In genomic region chr2:191051825-191052778, GRCh38 we compare ENCODE assay signal across 8 cellular contexts. TPM values are rescaled to one million over a fixed set of nuclear protein-coding genes. Genes with fewer than 3 reads are reported as not detected.
A peak's percentile ranks its signal among the peaks of the same experiment; 100 is the strongest.
DNase-seq lines count a peak whose midpoint lies in the region; ATAC-seq and TF ChIP-seq lines count a peak whose summit lies in the region.

No MANE protein-coding gene starts in this region.

- H3K4me1 ChIP-seq in ascending aorta (peaks cover 0 to 3% of the 10 kb centered on the region in 2 donors), thoracic aorta (ENCODE audit: control insufficient read depth in 1 of 2, low read depth in 2 of 2) (peaks cover 0 to 6% of the 10 kb centered on the region in 2 donors)

- peak; percentile 44 to 62 (median 60) for TF ChIP-seq CTCF in ascending aorta (IDR thresholded peaks at IDR 0.05)
- TF ChIP-seq CTCF in thoracic aorta (IDR thresholded peaks at IDR 0.05), result peak; percentile 56

- no peak overlapping the region for H3K27ac Mint-ChIP-seq in activated CD4-positive, alpha-beta T cell treated with anti-CD3 and anti-CD28 coated beads, Interleukin-2, amount 10 ng/mL, durations not matched to agents 7 days and 5 days

- POLR2A ChIA-PET in activated CD4-positive, alpha-beta T cell treated with anti-CD3 and anti-CD28 coated beads, Interleukin-2, amount 10 ng/mL, durations not matched to agents 7 days and 5 days (lab: Charles Lee), result interaction anchor here (0.9 kb wide), 2 partner anchors 97 to 104 kb away, joined by 4 to 5 read pairs; no protein-coding TSS in a partner anchor

- peak; percentile 54 for DNase-seq in activated CD4-positive, alpha-beta T cell treated with anti-CD3 and anti-CD28 coated beads, Interleukin-2, amount 10 ng/mL, durations not matched to agents 7 days and 5 days
- no peak for DNase-seq in activated CD4-positive, alpha-beta T cell treated with anti-CD3 and anti-CD28 coated beads, Interleukin-2, amount 50 U/mL, for 4 hours
- DNase-seq in NCI-H345 (lab: John Stamatoyannopoulos, UW) (peak; percentile 53), ascending aorta (ENCODE audit: low spot score in 2 of 2) (no peak), iris pigment epithelial cell (ENCODE audit: low read depth) (peak; percentile 68), thoracic aorta (ENCODE audit: low spot score) (no peak)
- DNase-seq in activated CD4-positive, CD25-positive, alpha-beta regulatory T cell treated with anti-CD3 and anti-CD28 coated beads, Interleukin-2, amount 50 U/mL, for 72 hours, result no peak

- H3K27me3 Mint-ChIP-seq in activated CD4-positive, alpha-beta T cell treated with anti-CD3 and anti-CD28 coated beads, Interleukin-2, amount 10 ng/mL, durations not matched to agents 7 days and 5 days, result no peaks in the 10 kb centered on the region

- H3K36me3 Mint-ChIP-seq in activated CD4-positive, alpha-beta T cell treated with anti-CD3 and anti-CD28 coated beads, Interleukin-2, amount 10 ng/mL, durations not matched to agents 7 days and 5 days (ENCODE audit: low read depth), result peaks cover 27% of the 10 kb centered on the region

- ATAC-seq in HG02678 (IDR thresholded peaks at IDR 0.05; ENCODE audit: unreplicated experiment) (peak; percentile 45), thoracic aorta (ENCODE audit: insufficient number of reproducible peaks, low FRiP score, low read depth) (no peak)

- H3K4me3 Mint-ChIP-seq in activated CD4-positive, alpha-beta T cell treated with anti-CD3 and anti-CD28 coated beads, Interleukin-2, amount 10 ng/mL, durations not matched to agents 7 days and 5 days, result no peak overlapping the region

- H3K4me1 Mint-ChIP-seq in activated CD4-positive, alpha-beta T cell treated with anti-CD3 and anti-CD28 coated beads, Interleukin-2, amount 10 ng/mL, durations not matched to agents 7 days and 5 days, result peaks cover 23% of the 10 kb centered on the region

- no peak overlapping the region for H3K27ac ChIP-seq in ascending aorta
- H3K27ac ChIP-seq in thoracic aorta, result no peak overlapping the region

- intact Hi-C loops in ascending aorta (cut with DNase I), result loop anchor here (5.0 kb wide), 2 partner anchors 100 to 470 kb away; partner anchors contain the start of gene STAT4

- no peaks in the 10 kb centered on the region for H3K9me3 ChIP-seq in ascending aorta
- no peaks in the 10 kb centered on the region for H3K9me3 ChIP-seq in thoracic aorta

- no peaks in the 10 kb centered on the region for H3K9me3 Mint-ChIP-seq in activated CD4-positive, alpha-beta T cell treated with anti-CD3 and anti-CD28 coated beads, Interleukin-2, amount 10 ng/mL, durations not matched to agents 7 days and 5 days

- no peaks in the 10 kb centered on the region for H3K36me3 ChIP-seq in ascending aorta
- H3K36me3 ChIP-seq in thoracic aorta, result no peaks in the 10 kb centered on the region

- CTCF ChIA-PET in activated CD4-positive, alpha-beta T cell treated with anti-CD3 and anti-CD28 coated beads, Interleukin-2, amount 10 ng/mL, durations not matched to agents 7 days and 5 days (lab: Charles Lee), result interaction anchor here (0.6 to 7.5 kb wide), 30 partner anchors 10 to 515 kb away, joined by 3 to 108 read pairs (median 4); partner anchors contain the start of gene STAT4

- no peak overlapping the region for H3K4me3 ChIP-seq in ascending aorta
- no peak overlapping the region for H3K4me3 ChIP-seq in thoracic aorta

- H3K27me3 ChIP-seq in ascending aorta (no peaks in the 10 kb centered on the region), thoracic aorta (replicated peaks; ENCODE audit: insufficient read depth) (no peaks in the 10 kb centered on the region)

RNA-seq across cellular contexts. Expression of gene STAT1, which starts 38.1 kb away (rescaled TPM):
- total RNA-seq in activated CD4-positive, alpha-beta T cell treated with anti-CD3 and anti-CD28 coated beads, Interleukin-2, amount 10 ng/mL, durations not matched to agents 7 days and 5 days, result 100 to 1,000 TPM; 876 to 958 TPM
- total RNA-seq in ascending aorta, result 13.0 TPM
- total RNA-seq in thoracic aorta, result 10 to 100 TPM; 67.4 to 82.6 TPM

Comparison
In these comparisons a context has a peak if more than half of its experiments do, and no peak if none do; other contexts are left out.
1. DNase-seq: peak in activated CD4-positive, alpha-beta T cell treated with anti-CD3 and anti-CD28 coated beads, Interleukin-2, amount 10 ng/mL, durations not matched to agents 7 days and 5 days (single experiment), NCI-H345 (single experiment) and iris pigment epithelial cell (single experiment); none in activated CD4-positive, alpha-beta T cell treated with anti-CD3 and anti-CD28 coated beads, Interleukin-2, amount 50 U/mL, for 4 hours (0 of 2), ascending aorta (0 of 2), thoracic aorta (single experiment) and activated CD4-positive, CD25-positive, alpha-beta regulatory T cell treated with anti-CD3 and anti-CD28 coated beads, Interleukin-2, amount 50 U/mL, for 72 hours (single experiment).
2. RNA of gene STAT1, which starts 38.1 kb away (total RNA-seq): 876 to 958 TPM in activated CD4-positive, alpha-beta T cell treated with anti-CD3 and anti-CD28 coated beads, Interleukin-2, amount 10 ng/mL, durations not matched to agents 7 days and 5 days; 67.4 to 82.6 TPM in thoracic aorta and 13.0 TPM in ascending aorta (single experiment); every median in the first group is over 10 times any median in the second.